In genomic region chr4:182973421-182974340, GRCh38 we compare ENCODE assay signal across 22 cellular contexts. TPM values are rescaled to one million over a fixed set of nuclear protein-coding genes. Genes with fewer than 3 reads are reported as not detected.
DNase-seq lines count a peak whose midpoint lies in the region; ATAC-seq and TF ChIP-seq lines count a peak whose summit lies in the region.
"Had no signal": no experiment of that assay in that cellular context is flagged by ENCODE, and none has a peak within 500 bp of the region (broad histone marks: within the 10 kb centered on the region; RNA-seq: fewer than 3 reads in every experiment).

No MANE protein-coding gene starts in this region.

- ATAC-seq in left lung = peak; percentile 26
- no peak for ATAC-seq in CD8-positive, alpha-beta T cell
- no peak for ATAC-seq in GM21528 (IDR thresholded peaks at IDR 0.05; ENCODE audit: low FRiP score, unreplicated experiment)
- ATAC-seq: activated naive CD4-positive, alpha-beta T cell treated with anti-CD3 and anti-CD28 coated beads, Interleukin-2, amount 50 U/mL, for 72 hours; activated T-cell treated with anti-CD3 and anti-CD28 coated beads, Interleukin-2, amount 50 U/mL, for 72 hours; body of pancreas; naive thymus-derived CD8-positive, alpha-beta T cell had no signal

- H3K9me3 Mint-ChIP-seq in CD8-positive, alpha-beta T cell = no peaks in the 10 kb centered on the region
- H3K9me3 Mint-ChIP-seq: activated naive CD4-positive, alpha-beta T cell treated with anti-CD3 and anti-CD28 coated beads, Interleukin-2, amount 50 U/mL, for 72 hours; activated T-cell treated with anti-CD3 and anti-CD28 coated beads, Interleukin-2, amount 50 U/mL, for 72 hours; dendritic cell treated with granulocyte-macrophage colony-stimulating factor and Interleukin-4, amounts not matched to agents 40 ng/mL and 50 ng/mL, for 4 days had no signal

- H3K27me3 ChIP-seq in mammary epithelial cell (ENCODE audit: insufficient read depth, low read length) (no peaks in the 10 kb centered on the region), breast epithelium (no peaks in the 10 kb centered on the region), left lung (peaks cover 0 to 4% of the 10 kb centered on the region in 2 donors)
- no peaks in the 10 kb centered on the region for H3K27me3 ChIP-seq in CD8-positive, alpha-beta T cell (ENCODE audit: insufficient read depth, low read length)
- H3K27me3 ChIP-seq: body of pancreas, SJCRH30, uterus had no signal

- 96% methylated on average over 15 of the region's 15 CpGs for WGBS in mammary epithelial cell (ENCODE audit: low coverage, missing lambda C conversion rate)
- WGBS in lower leg skin, 2 donors = 80% methylated on average over 15 of the region's 15 CpGs

- no peaks in the 10 kb centered on the region for H4K20me1 ChIP-seq in mammary epithelial cell (ENCODE audit: insufficient read depth, low read length)

- DNase-seq in mammary epithelial cell = no peak
- DNase-seq in breast epithelium (ENCODE audit: low spot score in 2 of 2) = no peak
- peak; percentile 49 for DNase-seq in choroid plexus epithelial cell (ENCODE audit: low read depth)
- DNase-seq in left lung = no peak
- peak; percentile 9 for DNase-seq in smooth muscle cell of the brain vasculature (ENCODE audit: low read depth, low spot score)
- DNase-seq in CD8-positive, alpha-beta T cell = no peak
- no peak for DNase-seq in lower leg skin (ENCODE audit: low spot score in 2 of 2)
- DNase-seq: 8988T; activated CD4-positive, CD25-positive, alpha-beta regulatory T cell; activated T-cell treated with anti-CD3 and anti-CD28 coated beads, Interleukin-2, amount 50 U/mL, for 72 hours; body of pancreas; H7; naive thymus-derived CD8-positive, alpha-beta T cell; NCI-H1694 treated with DMSO at 0.1 percent for 48 hours; NCI-H82; PC-9; SJCRH30; uterus had no signal

- no peak overlapping the region for H3K4me3 Mint-ChIP-seq in CD8-positive, alpha-beta T cell
- H3K4me3 Mint-ChIP-seq: activated T-cell treated with anti-CD3 and anti-CD28 coated beads, Interleukin-2, amount 50 U/mL, for 72 hours; dendritic cell treated with granulocyte-macrophage colony-stimulating factor and Interleukin-4, amounts not matched to agents 40 ng/mL and 50 ng/mL, for 4 days; naive thymus-derived CD8-positive, alpha-beta T cell had no signal

- peaks cover 36% of the 10 kb centered on the region for H3K27me3 Mint-ChIP-seq in CD8-positive, alpha-beta T cell (ENCODE audit: low read depth)

- in situ Hi-C loops in mammary epithelial cell (cut with MboI; ENCODE audit: low sequenced_read_pairs in 2 of 2) = no loop called here

- no peak overlapping the region for H3K27ac Mint-ChIP-seq in CD8-positive, alpha-beta T cell
- H3K27ac Mint-ChIP-seq: activated T-cell treated with anti-CD3 and anti-CD28 coated beads, Interleukin-2, amount 50 U/mL, for 72 hours; dendritic cell treated with granulocyte-macrophage colony-stimulating factor and Interleukin-4, amounts not matched to agents 40 ng/mL and 50 ng/mL, for 4 days; naive thymus-derived CD8-positive, alpha-beta T cell had no signal

- no peaks in the 10 kb centered on the region for H3K4me1 Mint-ChIP-seq in CD8-positive, alpha-beta T cell (ENCODE audit: low read depth)
- H3K4me1 Mint-ChIP-seq: naive thymus-derived CD8-positive, alpha-beta T cell had no signal

- H3K4me3 ChIP-seq in mammary epithelial cell (replicated peaks in 1 of 3; ENCODE audit: insufficient read depth in 1 of 3, low read depth in 2 of 3, low read length in 3 of 3) (no peak overlapping the region), breast epithelium (no peak overlapping the region), choroid plexus epithelial cell (ENCODE audit: low read depth, low read length) (no peak overlapping the region), left lung (no peak overlapping the region), lower leg skin (ENCODE audit: low read depth, poor library complexity, severe bottlenecking) (no peak overlapping the region)
- H3K4me3 ChIP-seq in CD8-positive, alpha-beta T cell (ENCODE audit: low read depth, low read length) = no peak overlapping the region
- H3K4me3 ChIP-seq: body of pancreas, PC-9, prostate gland, SJCRH30, uterus had no signal

- no peak overlapping the region for H3K4me2 ChIP-seq in mammary epithelial cell (ENCODE audit: insufficient read depth, low read depth, low read length)
- H3K4me2 ChIP-seq: PC-9 had no signal

- POLR2A ChIA-PET in CD8-positive, alpha-beta T cell (lab: Charles Lee) = no interaction called here

- peak overlapping the region; percentile 24 for H2AFZ ChIP-seq in mammary epithelial cell (ENCODE audit: low read depth, low read length)
- H2AFZ ChIP-seq: PC-9 had no signal

- no peak overlapping the region for H3K9ac ChIP-seq in mammary epithelial cell (ENCODE audit: insufficient read depth, low read length)

- CTCF ChIA-PET in mammary epithelial cell (lab: Charles Lee; ENCODE audit: low non-redundant PET) = no interaction called here
- CTCF ChIA-PET in CD8-positive, alpha-beta T cell (lab: Charles Lee) = no interaction called here

- intact Hi-C loops in mammary epithelial cell (cut with micrococcal nuclease) = no loop called here
- intact Hi-C loops in breast epithelium (cut with DNase I; ENCODE audit: low total_unique reads) = no loop called here
- intact Hi-C loops in left lung (cut with DNase I) = no loop called here
- intact Hi-C loops in CD8-positive, alpha-beta T cell (cut with DNase I, micrococcal nuclease) = no loop called here
- intact Hi-C loops in lower leg skin (cut with DNase I; ENCODE audit: low total_unique reads) = no loop called here

- TF ChIP-seq POLR2A in breast epithelium (IDR thresholded peaks at IDR 0.05) (no peak), lower leg skin (IDR thresholded peaks at IDR 0.05) (no peak)

- H3K36me3 Mint-ChIP-seq in CD8-positive, alpha-beta T cell = no peaks in the 10 kb centered on the region

- no peaks in the 10 kb centered on the region for H3K9me3 ChIP-seq in mammary epithelial cell (replicated peaks; ENCODE audit: insufficient read depth, low read length)
- H3K9me3 ChIP-seq in breast epithelium = no peaks in the 10 kb centered on the region
- no peaks in the 10 kb centered on the region for H3K9me3 ChIP-seq in left lung
- H3K9me3 ChIP-seq in CD8-positive, alpha-beta T cell (ENCODE audit: low read length) = no peaks in the 10 kb centered on the region
- H3K9me3 ChIP-seq: body of pancreas, prostate gland, SJCRH30, uterus had no signal

- H3K79me2 ChIP-seq in mammary epithelial cell (ENCODE audit: insufficient read depth, low read length) = no peaks in the 10 kb centered on the region

- TF ChIP-seq CTCF in mammary epithelial cell (conservative IDR thresholded peaks at IDR 0.05 in 1 of 2, IDR thresholded peaks at IDR 0.05 in 1 of 2; ENCODE audit: extremely low read depth in 1 of 2, insufficient read depth in 1 of 2, low read depth in 1 of 2, low read length in 2 of 2) (no peak), breast epithelium (IDR thresholded peaks at IDR 0.05) (no peak), choroid plexus epithelial cell (conservative IDR thresholded peaks at IDR 0.05; ENCODE audit: low read depth, low read length) (no peak), left lung (IDR thresholded peaks at IDR 0.05) (no peak), lower leg skin (IDR thresholded peaks at IDR 0.05) (no peak)
- no peak for TF ChIP-seq CTCF in CD8-positive, alpha-beta T cell (IDR thresholded peaks at IDR 0.05)

- H3K27ac ChIP-seq in mammary epithelial cell (ENCODE audit: insufficient read depth, low read depth, low read length) (no peak overlapping the region), breast epithelium (no peak overlapping the region), left lung (no peak overlapping the region)
- H3K27ac ChIP-seq in CD8-positive, alpha-beta T cell (ENCODE audit: low read depth, low read length) = no peak overlapping the region
- H3K27ac ChIP-seq: body of pancreas, PC-9, prostate gland, SJCRH30, uterus had no signal

- dilution Hi-C loops in mammary epithelial cell (cut with HindIII; ENCODE audit: low sequenced_read_pairs) = no loop called here

- peaks cover 25% of the 10 kb centered on the region for H3K4me1 ChIP-seq in mammary epithelial cell (ENCODE audit: insufficient read depth, low read length)
- no peaks in the 10 kb centered on the region for H3K4me1 ChIP-seq in breast epithelium
- H3K4me1 ChIP-seq in left lung = peaks cover 0 to 7% of the 10 kb centered on the region in 2 donors
- H3K4me1 ChIP-seq in CD8-positive, alpha-beta T cell (ENCODE audit: insufficient read depth, low read length) = no peaks in the 10 kb centered on the region
- H3K4me1 ChIP-seq: body of pancreas, prostate gland, uterus had no signal

- H3K36me3 ChIP-seq in mammary epithelial cell (ENCODE audit: insufficient read depth, low read length) (no peaks in the 10 kb centered on the region), breast epithelium (no peaks in the 10 kb centered on the region), left lung (no peaks in the 10 kb centered on the region)
- H3K36me3 ChIP-seq in CD8-positive, alpha-beta T cell (ENCODE audit: insufficient read depth, low read length) = no peaks in the 10 kb centered on the region
- H3K36me3 ChIP-seq: prostate gland, SJCRH30, uterus had no signal

- BruUV-seq in mammary epithelial cell (replicated peaks; lab: Mats Ljungman, UMichigan) = no TSS peak

RNA-seq across cellular contexts. Expression of gene DCTD, which starts 56.5 kb away (rescaled TPM):
- total RNA-seq in mammary epithelial cell (100 to 1,000 TPM in 1 of 2 donors, 10 to 100 TPM in 1; 71.3 to 121 TPM), breast epithelium (10 to 100 TPM; 46.0 to 75.2 (median 48.2) TPM), left lung (10 to 100 TPM; 83.4 to 96.9 TPM), lower leg skin (10 to 100 TPM; 27.7 to 52.4 (median 35.4) TPM)
- polyA plus RNA-seq in mammary epithelial cell = 105 TPM
- 163 TPM for polyA minus RNA-seq in mammary epithelial cell
- 10 to 100 TPM; 49.6 to 57.0 TPM for total RNA-seq in CD8-positive, alpha-beta T cell

Comparison
In these comparisons a context has a peak if more than half of its experiments do, and no peak if none do; other contexts are left out.
1. DNase-seq: peak in choroid plexus epithelial cell (single experiment) and smooth muscle cell of the brain vasculature (single experiment); none in mammary epithelial cell (single experiment), breast epithelium (0 of 2), left lung (0 of 2), CD8-positive, alpha-beta T cell (0 of 7) and lower leg skin (0 of 2).